11 cellular contexts compared by ENCODE assay signal in the genomic region with DNA sequence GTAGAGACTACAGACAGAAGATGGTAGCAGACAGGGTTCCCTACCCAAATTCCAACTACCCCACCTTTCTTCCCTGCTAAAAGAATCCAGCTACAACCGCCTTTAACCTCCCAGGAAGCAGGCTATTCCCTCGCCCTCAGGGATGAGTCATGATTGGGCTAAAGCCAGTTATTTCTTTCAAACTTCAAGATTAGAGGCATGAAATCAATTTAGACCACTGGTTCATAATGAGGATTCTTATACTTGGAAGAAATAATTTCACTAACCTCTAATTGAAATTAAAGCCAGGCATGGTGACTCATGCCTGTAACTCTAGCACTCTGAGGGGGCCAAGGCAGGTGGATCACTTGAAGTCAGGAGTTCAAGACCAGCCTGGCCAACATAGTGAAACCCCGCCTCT. TPM values are rescaled to one million over a fixed set of nuclear protein-coding genes. Genes with fewer than 3 reads are reported as not detected.
DNase-seq lines count a peak whose midpoint lies in the region; ATAC-seq and TF ChIP-seq lines count a peak whose summit lies in the region.
"Had no signal": no experiment of that assay in that cellular context is flagged by ENCODE, and none has a peak within 500 bp of the region (broad histone marks: within the 10 kb centered on the region; RNA-seq: fewer than 3 reads in every experiment).

No MANE protein-coding gene starts in this region.

- CTCF ChIA-PET in GM10248 (lab: Yijun Ruan, JAX) = interaction anchor here (1.2 to 4.5 kb wide), 5 partner anchors 8 to 121 kb away, joined by 3 to 29 read pairs (median 7); no protein-coding TSS in a partner anchor

- DNase-seq in Daoy (ENCODE audit: low read depth) (peak; percentile 80), MG63 (peak; percentile 42), colonic mucosa (peak; percentile 27), mesenchymal stem cell (peak; percentile 69), H9 (no peak), GM10248 (ENCODE audit: extremely low spot score) (no peak), mesothelial cell of epicardium (ENCODE audit: low spot score in 2 of 2, unreplicated experiment in 2 of 2) (no peak)
- DNase-seq: activated naive CD8-positive, alpha-beta T cell treated with anti-CD3 and anti-CD28 coated beads for 36 hours; head of caudate nucleus had no signal

- H2AFZ ChIP-seq in mesenchymal stem cell (ENCODE audit: low read depth, low read length) (no peak overlapping the region), H9 (ENCODE audit: low read length) (no peak overlapping the region)

- no peak overlapping the region for H3K27ac ChIP-seq in colonic mucosa
- peak overlapping the region; percentile 44 for H3K27ac ChIP-seq in mesenchymal stem cell (ENCODE audit: low read length, poor library complexity, severe bottlenecking)
- no peak overlapping the region for H3K27ac ChIP-seq in H9 (ENCODE audit: insufficient read length, low read depth, low read length)
- H3K27ac ChIP-seq: neutrophil had no signal

- H3K18ac ChIP-seq in mesenchymal stem cell (ENCODE audit: low read depth in 1 of 2, low read length in 2 of 2) (no peak overlapping the region), H9 (ENCODE audit: insufficient read length, low read depth, low read length) (no peak overlapping the region)

- no peak overlapping the region for H2BK20ac ChIP-seq in H9 (ENCODE audit: low read depth, low read length, poor library complexity, severe bottlenecking)

- peak overlapping the region; percentile 9 for H3K4me2 ChIP-seq in mesenchymal stem cell (ENCODE audit: low read length, poor library complexity, severe bottlenecking)
- no peak overlapping the region for H3K4me2 ChIP-seq in H9 (ENCODE audit: insufficient read depth, insufficient read length, low read length)

- no peak overlapping the region for H4K5ac ChIP-seq in H9 (ENCODE audit: insufficient read length, low read depth, low read length)

- H3K27ac Mint-ChIP-seq in H9 = peak overlapping the region in 1 of 3 experiments; percentile 50; a peak in 3 of 7 replicates
- no peak overlapping the region for H3K27ac Mint-ChIP-seq in mesothelial cell of epicardium
- H3K27ac Mint-ChIP-seq: activated naive CD8-positive, alpha-beta T cell treated with anti-CD3 and anti-CD28 coated beads for 36 hours had no signal

- H3K9me3 Mint-ChIP-seq in H9 (no peaks in the 10 kb centered on the region), mesothelial cell of epicardium (no peaks in the 10 kb centered on the region)
- H3K9me3 Mint-ChIP-seq: activated naive CD8-positive, alpha-beta T cell treated with anti-CD3 and anti-CD28 coated beads for 36 hours had no signal

- H3T11ph ChIP-seq in H9 (ENCODE audit: low read length) = no peak overlapping the region

- no peaks in the 10 kb centered on the region for H3K4me1 ChIP-seq in colonic mucosa
- peaks cover 5% of the 10 kb centered on the region for H3K4me1 ChIP-seq in mesenchymal stem cell (ENCODE audit: control insufficient read depth, insufficient read depth, low read depth, low read length)
- H3K4me1 ChIP-seq in H9 (ENCODE audit: insufficient read depth, low read length) = no peaks in the 10 kb centered on the region

- TF ChIP-seq CTCF in colonic mucosa (IDR thresholded peaks at IDR 0.05) = no peak
- no peak for TF ChIP-seq CTCF in H9 (conservative IDR thresholded peaks at IDR 0.05)
- no peak for TF ChIP-seq CTCF in GM10248 (IDR thresholded peaks at IDR 0.05; ENCODE audit: control extremely low read depth, extremely low read depth, low read depth, missing control alignments)
- TF ChIP-seq CTCF in mesothelial cell of epicardium (IDR thresholded peaks at IDR 0.05; ENCODE audit: unreplicated experiment) = no peak

- H4K8ac ChIP-seq in mesenchymal stem cell (ENCODE audit: low read length) (no peak overlapping the region), H9 (replicated peaks; ENCODE audit: insufficient read length, low read depth, low read length) (no peak overlapping the region)

- H3K9me3 ChIP-seq in MG63 (no peaks in the 10 kb centered on the region), colonic mucosa (no peaks in the 10 kb centered on the region), mesenchymal stem cell (ENCODE audit: control insufficient read depth, low read length) (no peaks in the 10 kb centered on the region), H9 (ENCODE audit: control insufficient read depth, low read depth, low read length) (no peaks in the 10 kb centered on the region)
- H3K9me3 ChIP-seq: neutrophil had no signal

- H2BK120ac ChIP-seq in mesenchymal stem cell (ENCODE audit: low read depth, low read length) (no peak overlapping the region), H9 (ENCODE audit: low read depth, low read length, poor library complexity, severe bottlenecking) (no peak overlapping the region)

- H3K14ac ChIP-seq in mesenchymal stem cell (ENCODE audit: low read length in 2 of 2) (no peak overlapping the region), H9 (ENCODE audit: insufficient read depth, low read length) (no peak overlapping the region)

- H3K9ac ChIP-seq in colonic mucosa (ENCODE audit: low read depth in 2 of 2, low read length in 2 of 2) = no peak overlapping the region
- H3K9ac ChIP-seq in mesenchymal stem cell (ENCODE audit: low read length) = peak overlapping the region; percentile 75
- no peak overlapping the region for H3K9ac ChIP-seq in H9 (ENCODE audit: extremely low read depth, insufficient read length, low read length)

- H2BK5ac ChIP-seq in mesenchymal stem cell (ENCODE audit: low read depth, low read length, poor library complexity, severe bottlenecking) = no peak overlapping the region
- H2BK5ac ChIP-seq in H9 (ENCODE audit: insufficient read length, low read length) = no peak overlapping the region

- no peak for ATAC-seq in GM21447 (IDR thresholded peaks at IDR 0.05; ENCODE audit: unreplicated experiment)

- H3K79me1 ChIP-seq in mesenchymal stem cell (replicated peaks; ENCODE audit: low read length, poor library complexity, severe bottlenecking) = no peaks in the 10 kb centered on the region
- H3K79me1 ChIP-seq in H9 (ENCODE audit: insufficient read depth, low read depth, low read length, poor library complexity, severe bottlenecking) = no peaks in the 10 kb centered on the region

- H3K23me2 ChIP-seq in H9 (ENCODE audit: insufficient read length, low read depth, low read length, poor library complexity, severe bottlenecking) = no peaks in the 10 kb centered on the region

- intact Hi-C loops in colonic mucosa (cut with DNase I) = no loop called here

- H3K36me3 ChIP-seq in MG63 (peaks cover 43% of the 10 kb centered on the region), colonic mucosa (no peaks in the 10 kb centered on the region), mesenchymal stem cell (ENCODE audit: control insufficient read depth in 1 of 2, insufficient read depth in 2 of 2, low read depth in 1 of 2, low read length in 2 of 2) (peaks cover 7 to 45% of the 10 kb centered on the region in 2 experiments)

- H3K4ac ChIP-seq in mesenchymal stem cell (ENCODE audit: low read depth in 1 of 2, low read length in 2 of 2) (no peak overlapping the region), H9 (ENCODE audit: low read depth, low read length) (no peak overlapping the region)

- H3K27me3 Mint-ChIP-seq in H9 (ENCODE audit: low read depth) (no peaks in the 10 kb centered on the region), mesothelial cell of epicardium (ENCODE audit: low read depth) (no peaks in the 10 kb centered on the region)
- H3K27me3 Mint-ChIP-seq: activated naive CD8-positive, alpha-beta T cell treated with anti-CD3 and anti-CD28 coated beads for 36 hours had no signal

- H3K56ac ChIP-seq in H9 (ENCODE audit: insufficient read length, low read depth, low read length) = no peak overlapping the region

- peaks cover 10% of the 10 kb centered on the region; the same call in 1 of the 2 replicates for H3K79me2 ChIP-seq in H9 (ENCODE audit: insufficient read depth, low read length)

- H3K4me1 Mint-ChIP-seq in H9 (peaks cover 21 to 29% of the 10 kb centered on the region in 2 experiments), mesothelial cell of epicardium (no peaks in the 10 kb centered on the region)

- H4K20me1 ChIP-seq in H9 (ENCODE audit: control insufficient read depth, insufficient read depth, insufficient read length) = no peaks in the 10 kb centered on the region

- H2AK5ac ChIP-seq in mesenchymal stem cell (ENCODE audit: low read length, severe bottlenecking) = no peak overlapping the region
- no peak overlapping the region for H2AK5ac ChIP-seq in H9 (ENCODE audit: insufficient read length, low read length)

- H3K23ac ChIP-seq in mesenchymal stem cell (ENCODE audit: low read length in 2 of 2) (no peak overlapping the region), H9 (ENCODE audit: insufficient read length, low read depth, low read length) (no peak overlapping the region)

- WGBS in mesenchymal stem cell = 100% methylated on average over 1 of the region's 3 CpGs
- WGBS in H9 (ENCODE audit: extremely low coverage, insufficient read length, low lambda C conversion rate) = no CpG with 5 or more reads among the region's 3 CpGs

- H3K4me3 ChIP-seq in MG63 = no peak overlapping the region
- H3K4me3 ChIP-seq in colonic mucosa = no peak overlapping the region
- no peak overlapping the region for H3K4me3 ChIP-seq in mesenchymal stem cell (ENCODE audit: insufficient read depth in 1 of 2, low read depth in 1 of 2, low read length in 2 of 2)

- H2BK12ac ChIP-seq in mesenchymal stem cell (ENCODE audit: low read length in 2 of 2) (no peak overlapping the region), H9 (ENCODE audit: insufficient read length, low read depth, low read length) (no peak overlapping the region)

- H3K36me3 Mint-ChIP-seq in H9 (ENCODE audit: insufficient read depth in 1 of 3, low read depth in 3 of 3) (peaks cover 0 to 17% (median 0%) of the 10 kb centered on the region in 3 experiments; a peak in 3 of 7 replicates), mesothelial cell of epicardium (peaks cover 6% of the 10 kb centered on the region)

- H3K4me3 Mint-ChIP-seq in H9 (no peak overlapping the region), mesothelial cell of epicardium (no peak overlapping the region)
- H3K4me3 Mint-ChIP-seq: activated naive CD8-positive, alpha-beta T cell treated with anti-CD3 and anti-CD28 coated beads for 36 hours had no signal

- no peaks in the 10 kb centered on the region for H3K27me3 ChIP-seq in MG63
- H3K27me3 ChIP-seq in colonic mucosa = no peaks in the 10 kb centered on the region
- H3K27me3 ChIP-seq in mesenchymal stem cell (ENCODE audit: control insufficient read depth in 1 of 2, insufficient read depth in 1 of 2, low read length in 2 of 2) = no peaks in the 10 kb centered on the region
- no peaks in the 10 kb centered on the region for H3K27me3 ChIP-seq in H9 (ENCODE audit: insufficient read depth, low read length)
- H3K27me3 ChIP-seq: neutrophil had no signal

- H2BK15ac ChIP-seq in mesenchymal stem cell (ENCODE audit: low read depth, poor library complexity, severe bottlenecking) = no peak overlapping the region
- no peak overlapping the region for H2BK15ac ChIP-seq in H9 (ENCODE audit: low read depth, low read length)

- POLR2A ChIA-PET in GM10248 (lab: Yijun Ruan, JAX) = no interaction called here

- H4K91ac ChIP-seq in mesenchymal stem cell (ENCODE audit: low read length) (no peak overlapping the region), H9 (ENCODE audit: insufficient read length, low read depth, low read length) (no peak overlapping the region)

RNA-seq across cellular contexts. Expression of a gene that starts 20.0 kb away (rescaled TPM):
- total RNA-seq in Daoy (2014; rRNA removed; shearing (Covaris generic)) = 114 and 121 TPM in 2 replicates
- 80.7 and 106 TPM in 2 replicates for total RNA-seq in MG63 (2014; rRNA removed; shearing (Covaris generic); ENCODE audit: low replicate concordance)
- 100 to 1,000 TPM; 180 to 209 TPM for total RNA-seq in colonic mucosa
- polyA plus RNA-seq in mesenchymal stem cell (2013, experiment 1 of 2) = 111 TPM
- 107 TPM for polyA plus RNA-seq in mesenchymal stem cell (2013, experiment 2 of 2)
- total RNA-seq in H9 (2021) = 166 and 172 TPM in 2 replicates
- total RNA-seq in mesothelial cell of epicardium = 239 to 256 TPM (median 253 TPM) in 3 replicates

RNA-seq across cellular contexts. Expression of a gene that starts 20.5 kb away (rescaled TPM):
- total RNA-seq in Daoy (2014; rRNA removed; shearing (Covaris generic)) = 3.0 and 6.2 TPM in 2 replicates
- total RNA-seq in MG63 (2014; rRNA removed; shearing (Covaris generic); ENCODE audit: low replicate concordance) = 0.56 and 0.74 TPM in 2 replicates
- 1 to 10 TPM in 1 of 2 donors, under 1 TPM in 1; 0.77 to 1.9 TPM for total RNA-seq in colonic mucosa
- polyA plus RNA-seq in mesenchymal stem cell (2013, experiment 1 of 2) = 2.1 TPM
- polyA plus RNA-seq in mesenchymal stem cell (2013, experiment 2 of 2) = 2.1 TPM
- 3.0 and 3.4 TPM in 2 replicates for total RNA-seq in H9 (2021)
- 5.1 to 6.2 TPM (median 5.5 TPM) in 3 replicates for total RNA-seq in mesothelial cell of epicardium

Comparison
In these comparisons a context has a peak if more than half of its experiments do, and no peak if none do; other contexts are left out.
1. DNase-seq: peak in Daoy (single experiment), MG63 (single experiment), colonic mucosa (single experiment) and mesenchymal stem cell (single experiment); none in H9 (single experiment), GM10248 (single experiment) and mesothelial cell of epicardium (0 of 2).